ENCODE assay signal across 13 cellular contexts in genomic region chr9:116288658-116289057, GRCh38.
DNase-seq lines count a peak whose midpoint lies in the region; ATAC-seq, FAIRE-seq and TF ChIP-seq lines count a peak whose summit lies in the region.
"Had no signal": no experiment of that assay in that cellular context is flagged by ENCODE, and none has a peak within 500 bp of the region (broad histone marks: within the 10 kb centered on the region; RNA-seq: fewer than 3 reads in every experiment).

No MANE protein-coding gene starts in this region.

- FAIRE-seq in A549 (lab: Jason Lieb, UNC) = no peak

- H3K4me1 Mint-ChIP-seq in HFFc6 (ENCODE audit: low read depth) = peaks cover 19% of the 10 kb centered on the region
- H3K4me1 Mint-ChIP-seq: activated B cell treated with CpG ODN at 0.5 μM for 24 hours, immature natural killer cell had no signal

- POLR2A ChIA-PET in A549 (lab: Yijun Ruan, JAX) (interaction anchor here (0.6 to 0.8 kb wide), 2 partner anchors 131 to 1217 kb away, joined by 3 read pairs; no protein-coding TSS in a partner anchor), HEK293T (lab: Yijun Ruan, JAX) (no interaction called here)

- H3K27me3 Mint-ChIP-seq in HFFc6 (ENCODE audit: insufficient read depth) = no peaks in the 10 kb centered on the region

- peaks cover 76% of the 10 kb centered on the region for H3K4me1 ChIP-seq in A549

- peak overlapping the region; percentile 68; the same call in 1 of the 2 replicates for H3K27ac Mint-ChIP-seq in HFFc6
- H3K27ac Mint-ChIP-seq: activated B cell treated with CpG ODN at 0.5 μM for 24 hours, immature natural killer cell had no signal

- no peaks in the 10 kb centered on the region for H3K9me3 Mint-ChIP-seq in HFFc6
- H3K9me3 Mint-ChIP-seq: activated B cell treated with CpG ODN at 0.5 μM for 24 hours had no signal

- DNase-seq in A549 (ENCODE audit: low read depth in 1 of 2, low spot score in 1 of 2) (peak; percentile 25 to 67), HFFc6 (peak; percentile 93), T1000 (lab: John Stamatoyannopoulos, UW) (peak; percentile 78), fibroblast of pulmonary artery (ENCODE audit: low read depth) (peak; percentile 95), HEK293T (ENCODE audit: extremely low spot score) (no peak), activated gamma-delta T cell treated with Interleukin-2 at 50 U/mL for 16 hours (no peak)
- DNase-seq: activated B cell treated with CpG ODN at 0.5 μM for 24 hours; activated effector memory CD4-positive, alpha-beta T cell treated with Interleukin-2 at 50 U/mL for 16 hours; immature natural killer cell; NCI-H187 had no signal

- H3K4me2 ChIP-seq in A549 = peak overlapping the region; percentile 5; the same call in 1 of the 3 replicates

- no peaks in the 10 kb centered on the region for H3K9me3 ChIP-seq in A549

- TF ChIP-seq POLR2A in A549 (IDR thresholded peaks at IDR 0.05; ENCODE audit: low read length) = no peak
- TF ChIP-seq POLR2A in GM18505 (IDR thresholded peaks at IDR 0.05; ENCODE audit: borderline replicate concordance, extremely low read depth, insufficient read depth, insufficient read length) = no peak

- peaks cover 17% of the 10 kb centered on the region for H3K36me3 Mint-ChIP-seq in HFFc6 (ENCODE audit: low read depth)
- H3K36me3 Mint-ChIP-seq: immature natural killer cell had no signal

- CTCF ChIA-PET in A549 (lab: Yijun Ruan, JAX) (no interaction called here), HEK293T (lab: Yijun Ruan, JAX) (no interaction called here)

- 57% methylated on average over 3 of the region's 3 CpGs for WGBS in A549 (ENCODE audit: missing lambda C conversion rate)

- TF ChIP-seq CTCF in A549 (IDR thresholded peaks at IDR 0.05) = no peak
- TF ChIP-seq CTCF in HFFc6 (IDR thresholded peaks at IDR 0.05) = no peak
- no peak for TF ChIP-seq CTCF in fibroblast of pulmonary artery (IDR thresholded peaks at IDR 0.05; ENCODE audit: low read length, missing control alignments)

- H3K4me3 Mint-ChIP-seq in HFFc6 = peak overlapping the region; percentile 37; the same call in 1 of the 2 replicates
- H3K4me3 Mint-ChIP-seq: activated B cell treated with CpG ODN at 0.5 μM for 24 hours, immature natural killer cell had no signal

- H3K4me3 ChIP-seq in A549 (no peak overlapping the region), fibroblast of pulmonary artery (replicated peaks; ENCODE audit: low read depth, low read length) (no peak overlapping the region)

- peak overlapping the region; percentile 11 to 63; a peak in 5 of 6 replicates for H3K27ac ChIP-seq in A549
- H3K27ac ChIP-seq: HL-60 had no signal

- peak; percentile 84 to 92 for ATAC-seq in A549
- ATAC-seq in GM19324 (IDR thresholded peaks at IDR 0.05; ENCODE audit: low FRiP score, unreplicated experiment) = no peak
- no peak for ATAC-seq in GM18505 (IDR thresholded peaks at IDR 0.05; ENCODE audit: unreplicated experiment)

- TF ChIP-seq EP300 in A549 (IDR thresholded peaks at IDR 0.05) = no peak

- TF ChIP-seq RAD21 in A549 (conservative IDR thresholded peaks at IDR 0.05 in 1 of 2, IDR thresholded peaks at IDR 0.05 in 1 of 2) = no peak

TF ChIP-seq in A549, 52 proteins besides CTCF, POLR2A, EP300 and RAD21:
- TF ChIP-seq FOSL2 (IDR thresholded peaks at IDR 0.05) = no peak
- peak; percentile 45 for TF ChIP-seq FOSL2 (CRISPR knock-in tag; IDR thresholded peaks at IDR 0.05)
- TF ChIP-seq RARB (CRISPR knock-in tag; IDR thresholded peaks at IDR 0.05) = no peak

TF ChIP-seq in HEK293T, 16 proteins besides CTCF, POLR2A, EP300 and RAD21:
- TF ChIP-seq FOXK2 (IDR thresholded peaks at IDR 0.05) (no peak), BHLHE40 (IDR thresholded peaks at IDR 0.05; ENCODE audit: borderline replicate concordance) (no peak), NFRKB (IDR thresholded peaks at IDR 0.05) (no peak)

Comparison
In these comparisons a context has a peak if more than half of its experiments do, and no peak if none do; other contexts are left out.
1. ATAC-seq: peak in A549 (2 of 2); none in GM19324 (single experiment) and GM18505 (single experiment).
2. DNase-seq: peak in A549 (2 of 2), HFFc6 (single experiment), T1000 (single experiment) and fibroblast of pulmonary artery (single experiment); none in HEK293T (single experiment) and activated gamma-delta T cell treated with Interleukin-2 at 50 U/mL for 16 hours (single experiment).